13 cellular contexts compared by ENCODE assay signal in the genomic region with DNA sequence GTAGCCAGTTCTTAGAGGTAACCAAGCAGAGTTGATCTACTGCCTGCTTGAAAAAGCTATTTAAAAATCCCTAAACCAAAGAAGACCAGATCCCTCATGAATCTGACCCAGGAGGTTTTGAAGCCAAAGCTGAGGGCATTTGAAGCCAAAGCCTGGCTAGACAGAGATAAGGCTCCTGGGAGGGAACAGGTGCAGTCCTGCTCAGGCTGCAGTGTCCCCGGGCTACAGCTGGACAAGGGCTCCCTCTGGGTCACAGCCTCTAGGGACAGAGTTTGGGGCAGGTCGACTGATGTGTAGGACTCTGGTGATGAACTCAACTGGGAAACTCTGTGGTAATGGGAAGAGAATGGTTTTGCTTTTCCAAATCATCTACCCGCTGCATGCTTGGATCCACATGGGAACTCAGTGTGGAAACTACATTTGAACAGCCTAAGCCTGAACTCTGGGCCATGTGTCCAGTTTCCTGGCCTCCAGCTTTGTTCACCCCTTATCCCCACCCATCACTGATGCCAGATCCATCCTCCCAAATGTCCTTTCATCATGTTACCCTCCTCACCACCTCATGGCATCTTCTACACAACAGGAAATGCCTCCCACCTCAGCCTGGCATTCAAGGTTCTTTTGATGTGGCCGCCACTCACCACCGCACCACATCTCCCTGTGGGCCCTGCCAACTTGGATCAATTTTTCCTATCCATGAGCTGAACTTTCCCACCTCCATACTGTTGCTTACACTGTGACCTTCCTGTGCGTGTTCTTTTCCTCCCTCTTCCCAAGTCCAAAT. TPM values are rescaled to one million over a fixed set of nuclear protein-coding genes. Genes with fewer than 3 reads are reported as not detected.
DNase-seq lines count a peak whose midpoint lies in the region; ATAC-seq and TF ChIP-seq lines count a peak whose summit lies in the region.
"Not testable (repeated sequence)": the region's sequence is repeated elsewhere in the genome, so short reads cannot be mapped to it uniquely, and the experiment has no call there.
"Had no signal": no experiment of that assay in that cellular context is flagged by ENCODE, and none has a peak within 500 bp of the region (broad histone marks: within the 10 kb centered on the region; RNA-seq: fewer than 3 reads in every experiment).

No MANE protein-coding gene starts in this region.

- H3K36me3 ChIP-seq in DND-41 (ENCODE audit: insufficient read depth, low read length); colonic mucosa; spleen: not testable (repeated sequence)

- not testable (repeated sequence) for H3K27me3 ChIP-seq in DND-41 (ENCODE audit: insufficient read depth, low read length, poor library complexity); colonic mucosa; spleen (replicated peaks in 1 of 7)

- TF ChIP-seq POLR2A in spleen (IDR thresholded peaks at IDR 0.05): not testable (repeated sequence)

- not testable (repeated sequence) for TF ChIP-seq CTCF in DND-41 (IDR thresholded peaks at IDR 0.05; ENCODE audit: borderline replicate concordance, extremely low read depth, low read length, poor library complexity, severe bottlenecking); colonic mucosa (IDR thresholded peaks at IDR 0.05); neural crest cell (conservative IDR thresholded peaks at IDR 0.05); spleen (IDR thresholded peaks at IDR 0.05 in 8 of 11, conservative IDR thresholded peaks at IDR 0.05 in 3 of 11)

- intact Hi-C loops in activated CD4-positive, alpha-beta T cell treated with anti-CD3 and anti-CD28 coated beads, Interleukin-2, amount 10 ng/mL, durations not matched to agents 24 days and 14 days (cut with micrococcal nuclease); colonic mucosa (cut with DNase I); spleen (cut with DNase I; ENCODE audit: low total_unique reads): not testable (repeated sequence)

- DNase-seq in DND-41: peak; percentile 33
- DNase-seq in activated CD4-positive, alpha-beta T cell treated with anti-CD3 and anti-CD28 coated beads, Interleukin-2, amount 10 ng/mL, durations not matched to agents 24 days and 14 days; neural crest cell (ENCODE audit: low read depth, low spot score): not testable (repeated sequence)
- peak; percentile 41 for DNase-seq in activated effector memory CD4-positive, alpha-beta T cell treated with anti-CD3 and anti-CD28 coated beads, Interleukin-2, amount 50 U/mL, for 16 hours
- peak; percentile 21 for DNase-seq in activated naive CD8-positive, alpha-beta T cell treated with anti-CD3 and anti-CD28 coated beads, Interleukin-2, amount 10 ng/mL, durations not matched to agents 7 days and 5 days
- DNase-seq in colonic mucosa: peak; percentile 3
- peak; percentile 56 for DNase-seq in spleen
- peak; percentile 22 for DNase-seq in ureter (ENCODE audit: low spot score)

- H2AFZ ChIP-seq in DND-41 (ENCODE audit: low read depth, low read length): not testable (repeated sequence)

- not testable (repeated sequence) for H3K79me2 ChIP-seq in DND-41 (ENCODE audit: insufficient read depth, low read length)

- H3K9me3 Mint-ChIP-seq in activated CD4-positive, alpha-beta T cell treated with anti-CD3 and anti-CD28 coated beads, Interleukin-2, amount 10 ng/mL, durations not matched to agents 24 days and 14 days; activated naive CD8-positive, alpha-beta T cell treated with anti-CD3 and anti-CD28 coated beads, Interleukin-2, amount 10 ng/mL, durations not matched to agents 7 days and 5 days; neural crest cell: not testable (repeated sequence)

- H3K4me2 ChIP-seq in DND-41 (ENCODE audit: insufficient read depth, low read length): not testable (repeated sequence)

- not testable (repeated sequence) for H3K4me3 ChIP-seq in DND-41 (ENCODE audit: low read depth in 1 of 2, low read length in 2 of 2); colonic mucosa; spleen

- H4K20me1 ChIP-seq in DND-41 (ENCODE audit: insufficient read depth, low read length): not testable (repeated sequence)

- H3K27ac ChIP-seq in DND-41 (ENCODE audit: low read length); colonic mucosa; spleen: not testable (repeated sequence)

- not testable (repeated sequence) for H3K4me1 ChIP-seq in DND-41 (ENCODE audit: insufficient read depth, low read length); colonic mucosa; spleen

- not testable (repeated sequence) for H3K27me3 Mint-ChIP-seq in activated CD4-positive, alpha-beta T cell treated with anti-CD3 and anti-CD28 coated beads, Interleukin-2, amount 10 ng/mL, durations not matched to agents 24 days and 14 days; activated naive CD8-positive, alpha-beta T cell treated with anti-CD3 and anti-CD28 coated beads, Interleukin-2, amount 10 ng/mL, durations not matched to agents 7 days and 5 days
- peaks cover 27% of the 10 kb centered on the region for H3K27me3 Mint-ChIP-seq in neural crest cell (ENCODE audit: low read depth)

- not testable (repeated sequence) for H3K9me3 ChIP-seq in DND-41 (ENCODE audit: insufficient read depth, low read length, severe bottlenecking); colonic mucosa; spleen

- H3K4me3 Mint-ChIP-seq in activated CD4-positive, alpha-beta T cell treated with anti-CD3 and anti-CD28 coated beads, Interleukin-2, amount 10 ng/mL, durations not matched to agents 24 days and 14 days; activated naive CD8-positive, alpha-beta T cell treated with anti-CD3 and anti-CD28 coated beads, Interleukin-2, amount 10 ng/mL, durations not matched to agents 7 days and 5 days; neural crest cell: not testable (repeated sequence)

- WGBS in spleen, 5 donors: 76 to 92% (median 91%) methylated on average over 6 of the region's 6 CpGs

- peak; percentile 77 for ATAC-seq in DND-41 (ENCODE audit: insufficient read depth, low read depth)
- not testable (repeated sequence) for ATAC-seq in activated naive CD8-positive, alpha-beta T cell treated with anti-CD3 and anti-CD28 coated beads, Interleukin-2, amount 10 ng/mL, durations not matched to agents 7 days and 5 days (ENCODE audit: low read depth)

- peak overlapping the region; percentile 39 for H3K27ac Mint-ChIP-seq in activated CD4-positive, alpha-beta T cell treated with anti-CD3 and anti-CD28 coated beads, Interleukin-2, amount 10 ng/mL, durations not matched to agents 24 days and 14 days
- H3K27ac Mint-ChIP-seq in activated naive CD8-positive, alpha-beta T cell treated with anti-CD3 and anti-CD28 coated beads, Interleukin-2, amount 10 ng/mL, durations not matched to agents 7 days and 5 days: not testable (repeated sequence)
- peak overlapping the region; percentile 70 for H3K27ac Mint-ChIP-seq in neural crest cell (ENCODE audit: unreplicated experiment)

- H3K36me3 Mint-ChIP-seq in activated CD4-positive, alpha-beta T cell treated with anti-CD3 and anti-CD28 coated beads, Interleukin-2, amount 10 ng/mL, durations not matched to agents 24 days and 14 days (ENCODE audit: low read depth); activated naive CD8-positive, alpha-beta T cell treated with anti-CD3 and anti-CD28 coated beads, Interleukin-2, amount 10 ng/mL, durations not matched to agents 7 days and 5 days; neural crest cell (ENCODE audit: low read depth): not testable (repeated sequence)

- peaks cover 13% of the 10 kb centered on the region for H3K4me1 Mint-ChIP-seq in activated CD4-positive, alpha-beta T cell treated with anti-CD3 and anti-CD28 coated beads, Interleukin-2, amount 10 ng/mL, durations not matched to agents 24 days and 14 days
- peaks cover 21% of the 10 kb centered on the region for H3K4me1 Mint-ChIP-seq in activated naive CD8-positive, alpha-beta T cell treated with anti-CD3 and anti-CD28 coated beads, Interleukin-2, amount 10 ng/mL, durations not matched to agents 7 days and 5 days
- not testable (repeated sequence) for H3K4me1 Mint-ChIP-seq in neural crest cell

- POLR2A ChIA-PET in activated naive CD8-positive, alpha-beta T cell treated with anti-CD3 and anti-CD28 coated beads, Interleukin-2, amount 10 ng/mL, durations not matched to agents 7 days and 5 days (lab: Charles Lee): not testable (repeated sequence)

- H3K9ac ChIP-seq in DND-41 (ENCODE audit: low read depth, low read length); colonic mucosa (ENCODE audit: low read depth in 2 of 2, low read length in 2 of 2): not testable (repeated sequence)

RNA-seq across cellular contexts. Expression of gene GOLGA6A, which starts 23.1 kb away (rescaled TPM):
- total RNA-seq in activated CD4-positive, alpha-beta T cell treated with anti-CD3 and anti-CD28 coated beads, Interleukin-2, amount 10 ng/mL, durations not matched to agents 24 days and 14 days: not detected in 2 replicates
- under 1 TPM in 1 of 2 experiments, not detected in 1; 0.40 TPM for total RNA-seq in activated naive CD8-positive, alpha-beta T cell treated with anti-CD3 and anti-CD28 coated beads, Interleukin-2, amount 10 ng/mL, durations not matched to agents 7 days and 5 days
- total RNA-seq in colonic mucosa (not detected), neural crest cell (not detected in 2 replicates), spleen (under 1 TPM in 2 of 7 donors, not detected in 5; 0.35 to 0.61 TPM), ureter (not detected)
- polyA plus RNA-seq in spleen: under 1 TPM in 1 of 3 donors, not detected in 2; 0.03 TPM
- total RNA-seq: A172, Caco-2, Daoy, GM23248, H4 had no signal
- polyA plus RNA-seq: GM23248 had no signal
